9 cellular contexts compared by ENCODE assay signal in the genomic region with DNA sequence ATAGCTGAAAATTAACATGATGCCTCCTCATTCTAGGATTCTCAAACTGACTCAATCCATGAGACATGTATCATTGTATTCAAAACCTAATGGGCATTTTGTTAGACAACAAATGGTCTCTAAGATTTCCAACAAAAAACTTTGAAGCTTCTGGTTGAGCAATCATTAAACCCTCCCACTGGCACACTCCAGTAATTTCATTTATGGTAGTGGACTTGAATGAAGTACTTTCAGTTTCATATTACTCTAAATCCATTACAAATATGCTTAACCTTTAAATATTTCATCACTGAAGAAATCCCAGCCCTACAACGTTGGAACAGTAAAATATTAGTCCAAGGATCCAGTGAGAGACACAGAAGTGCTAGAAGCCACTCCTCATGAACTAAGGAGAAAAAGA. TPM values are rescaled to one million over a fixed set of nuclear protein-coding genes. Genes with fewer than 3 reads are reported as not detected.
A peak's percentile ranks its signal among the peaks of the same experiment; 100 is the strongest.
DNase-seq lines count a peak whose midpoint lies in the region; ATAC-seq and TF ChIP-seq lines count a peak whose summit lies in the region.
"Had no signal": no experiment of that assay in that cellular context is flagged by ENCODE, and none has a peak within 500 bp of the region (broad histone marks: within the 10 kb centered on the region; RNA-seq: fewer than 3 reads in every experiment).

No MANE protein-coding gene starts in this region.

- H3K36me3 ChIP-seq in SK-N-SH (replicated peaks in 1 of 2; ENCODE audit: control insufficient read depth in 1 of 2, insufficient read depth in 2 of 2, low read length in 1 of 2), result no peaks in the 10 kb centered on the region

- no peaks in the 10 kb centered on the region for H4K20me1 ChIP-seq in SK-N-SH (ENCODE audit: insufficient read depth)

- H3F3A ChIP-seq in SK-N-SH (replicated peaks; ENCODE audit: insufficient read depth), result no peaks in the 10 kb centered on the region

- H3K9me2 ChIP-seq in SK-N-SH, result no peaks in the 10 kb centered on the region

- H3K4me1 ChIP-seq in SK-N-SH (ENCODE audit: control insufficient read depth in 1 of 2, insufficient read depth in 2 of 2, low read depth in 1 of 2, low read length in 1 of 2), result no peaks in the 10 kb centered on the region

- CTCF ChIA-PET in SK-N-SH (lab: Yijun Ruan, JAX), result no interaction called here

- no peak overlapping the region for H3K27ac ChIP-seq in SK-N-SH (ENCODE audit: low read depth in 2 of 2, low read length in 1 of 2)

- no peak for TF ChIP-seq CTCF in SK-N-SH (IDR thresholded peaks at IDR 0.05)

- peak overlapping the region; percentile 33; the same call in 1 of the 2 replicates for H3K4me2 ChIP-seq in SK-N-SH

- H3K27me3 ChIP-seq in SK-N-SH (ENCODE audit: insufficient read depth), result no peaks in the 10 kb centered on the region

- no peak overlapping the region for H2AFZ ChIP-seq in SK-N-SH (ENCODE audit: low read depth)

- 0% methylated on average over 1 of the region's 1 CpG for WGBS in SK-N-SH (ENCODE audit: low lambda C conversion rate)

- ATAC-seq in GM18867 (IDR thresholded peaks at IDR 0.05; ENCODE audit: unreplicated experiment) (no peak), HG03439 (IDR thresholded peaks at IDR 0.05; ENCODE audit: unreplicated experiment) (no peak), GM19023 (IDR thresholded peaks at IDR 0.05; ENCODE audit: unreplicated experiment) (no peak)

- H3K4me3 ChIP-seq in SK-N-SH (ENCODE audit: low read depth in 2 of 2, low read length in 1 of 2), result no peak overlapping the region; a peak in 1 of 4 replicates

- DNase-seq in ELR (ENCODE audit: low read depth) (peak; percentile 2), SK-N-SH (no peak), fibroblast of the conjunctiva (ENCODE audit: low read depth) (peak; percentile 18), renal cortical epithelial cell (ENCODE audit: low read depth) (peak; percentile 86), hypothalamus (lab: John Stamatoyannopoulos, UW) (no peak)
- DNase-seq: NCI-H446 treated with DMSO at 0.1 percent for 48 hours had no signal

- H3K9me3 ChIP-seq in SK-N-SH, result no peaks in the 10 kb centered on the region

- TF ChIP-seq EP300 in SK-N-SH (IDR thresholded peaks at IDR 0.05; ENCODE audit: borderline replicate concordance in 1 of 2, low read depth in 1 of 2, low read length in 1 of 2), result no peak

- no peak for TF ChIP-seq RAD21 in SK-N-SH (IDR thresholded peaks at IDR 0.05; ENCODE audit: low read length)

- no peak overlapping the region for H3K9ac ChIP-seq in SK-N-SH

- POLR2A ChIA-PET in SK-N-SH (lab: Yijun Ruan, JAX), result no interaction called here

- no peaks in the 10 kb centered on the region for H3K79me2 ChIP-seq in SK-N-SH (ENCODE audit: insufficient read depth)

TF ChIP-seq in SK-N-SH, 30 proteins besides CTCF, POLR2A, EP300 and RAD21:
- TF ChIP-seq TCF12 (IDR thresholded peaks at IDR 0.05) (no peak), NFIC (IDR thresholded peaks at IDR 0.05; ENCODE audit: borderline replicate concordance) (no peak), SMC3 (IDR thresholded peaks at IDR 0.05; ENCODE audit: low read depth, low read length) (no peak), TEAD4 (IDR thresholded peaks at IDR 0.05; ENCODE audit: borderline replicate concordance, insufficient read depth) (no peak), FOXM1 (IDR thresholded peaks at IDR 0.05; ENCODE audit: low read depth) (no peak), NRF1 (IDR thresholded peaks at IDR 0.05; ENCODE audit: low read depth, low read length) (no peak), YY1 (IDR thresholded peaks at IDR 0.05; ENCODE audit: low read depth) (no peak), FOSL2 (IDR thresholded peaks at IDR 0.05; ENCODE audit: borderline replicate concordance, low read depth) (no peak), TAF1 (IDR thresholded peaks at IDR 0.05; ENCODE audit: borderline replicate concordance, low read depth, low read length) (no peak)

RNA-seq across cellular contexts. Expression of gene GBP6, which starts 43.5 kb away (rescaled TPM):
- not detected in 2 replicates for polyA plus RNA-seq in SK-N-SH (2012; rRNA removed)
- polyA plus RNA-seq in SK-N-SH (2012; cell fraction: cytosol; rRNA removed), result not detected in 2 replicates
- polyA plus RNA-seq in SK-N-SH (2012; cell fraction: nucleus; rRNA removed), result not detected in 2 replicates
- under 0.01 and 4.7 TPM in 2 replicates for total RNA-seq in renal cortical epithelial cell

Comparison
In these comparisons a context has a peak if more than half of its experiments do, and no peak if none do; other contexts are left out.
1. DNase-seq: peak in ELR (single experiment), fibroblast of the conjunctiva (single experiment) and renal cortical epithelial cell (single experiment); none in SK-N-SH (single experiment) and hypothalamus (0 of 51).